1 cellular context compared by ENCODE assay signal in genomic region chr16:84643677-84644076, GRCh38.
TF ChIP-seq lines count a peak whose summit lies in the region.

No MANE protein-coding gene starts in this region.

TF ChIP-seq in HepG2, 621 proteins besides CTCF, POLR2A, EP300 and RAD21:
- TF ChIP-seq ZNF644 (CRISPR knock-in tag; IDR thresholded peaks at IDR 0.05; ENCODE audit: low read depth) (no peak), PLRG1 (conservative IDR thresholded peaks at IDR 0.05) (no peak), TBP (CRISPR knock-in tag; IDR thresholded peaks at IDR 0.05) (no peak), ZNF549 (CRISPR knock-in tag; IDR thresholded peaks at IDR 0.05) (no peak), ARHGAP35 (CRISPR knock-in tag; IDR thresholded peaks at IDR 0.05; ENCODE audit: borderline replicate concordance) (no peak), ZMYM2 (CRISPR knock-in tag; IDR thresholded peaks at IDR 0.05) (no peak), SUZ12 (IDR thresholded peaks at IDR 0.05; ENCODE audit: low read depth, low read length) (no peak), ZSCAN31 (CRISPR knock-in tag; IDR thresholded peaks at IDR 0.05; ENCODE audit: low read depth) (no peak), KLF15 (CRISPR knock-in tag; IDR thresholded peaks at IDR 0.05; ENCODE audit: borderline replicate concordance) (no peak), ZFP36L1 (CRISPR knock-in tag; IDR thresholded peaks at IDR 0.05) (no peak), YEATS4 (CRISPR knock-in tag; IDR thresholded peaks at IDR 0.05; ENCODE audit: borderline replicate concordance) (no peak), RBM39 (IDR thresholded peaks at IDR 0.05; ENCODE audit: low read depth, low read length, poor library complexity, severe bottlenecking) (no peak), KAT8 (CRISPR knock-in tag; IDR thresholded peaks at IDR 0.05) (no peak), NFE2L2 (IDR thresholded peaks at IDR 0.05; ENCODE audit: low read length) (no peak), U2AF2 (IDR thresholded peaks at IDR 0.05; ENCODE audit: low read depth, low read length) (0 out of 2 replicates have a peak, but pooled peaks have one; percentile 24), BRCA1 (CRISPR knock-in tag; IDR thresholded peaks at IDR 0.05) (no peak), ZNF629 (CRISPR knock-in tag; conservative IDR thresholded peaks at IDR 0.05) (peak; percentile 82), CENPT (CRISPR knock-in tag; IDR thresholded peaks at IDR 0.05; ENCODE audit: low read depth) (no peak)
- TF ChIP-seq, protein P1, sequence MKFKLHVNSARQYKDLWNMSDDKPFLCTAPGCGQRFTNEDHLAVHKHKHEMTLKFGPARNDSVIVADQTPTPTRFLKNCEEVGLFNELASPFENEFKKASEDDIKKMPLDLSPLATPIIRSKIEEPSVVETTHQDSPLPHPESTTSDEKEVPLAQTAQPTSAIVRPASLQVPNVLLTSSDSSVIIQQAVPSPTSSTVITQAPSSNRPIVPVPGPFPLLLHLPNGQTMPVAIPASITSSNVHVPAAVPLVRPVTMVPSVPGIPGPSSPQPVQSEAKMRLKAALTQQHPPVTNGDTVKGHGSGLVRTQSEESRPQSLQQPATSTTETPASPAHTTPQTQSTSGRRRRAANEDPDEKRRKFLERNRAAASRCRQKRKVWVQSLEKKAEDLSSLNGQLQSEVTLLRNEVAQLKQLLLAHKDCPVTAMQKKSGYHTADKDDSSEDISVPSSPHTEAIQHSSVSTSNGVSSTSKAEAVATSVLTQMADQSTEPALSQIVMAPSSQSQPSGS (CRISPR knock-in tag; IDR thresholded peaks at IDR 0.05): no peak
- TF ChIP-seq, protein P2, sequence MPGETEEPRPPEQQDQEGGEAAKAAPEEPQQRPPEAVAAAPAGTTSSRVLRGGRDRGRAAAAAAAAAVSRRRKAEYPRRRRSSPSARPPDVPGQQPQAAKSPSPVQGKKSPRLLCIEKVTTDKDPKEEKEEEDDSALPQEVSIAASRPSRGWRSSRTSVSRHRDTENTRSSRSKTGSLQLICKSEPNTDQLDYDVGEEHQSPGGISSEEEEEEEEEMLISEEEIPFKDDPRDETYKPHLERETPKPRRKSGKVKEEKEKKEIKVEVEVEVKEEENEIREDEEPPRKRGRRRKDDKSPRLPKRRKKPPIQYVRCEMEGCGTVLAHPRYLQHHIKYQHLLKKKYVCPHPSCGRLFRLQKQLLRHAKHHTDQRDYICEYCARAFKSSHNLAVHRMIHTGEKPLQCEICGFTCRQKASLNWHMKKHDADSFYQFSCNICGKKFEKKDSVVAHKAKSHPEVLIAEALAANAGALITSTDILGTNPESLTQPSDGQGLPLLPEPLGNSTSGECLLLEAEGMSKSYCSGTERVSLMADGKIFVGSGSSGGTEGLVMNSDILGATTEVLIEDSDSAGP (CRISPR knock-in tag; IDR thresholded peaks at IDR 0.05; ENCODE audit: borderline replicate concordance): 0 out of 2 replicates have a peak, but pooled peaks have one; percentile 7
